ENCODE assay signal across 9 cellular contexts in the genomic region with DNA sequence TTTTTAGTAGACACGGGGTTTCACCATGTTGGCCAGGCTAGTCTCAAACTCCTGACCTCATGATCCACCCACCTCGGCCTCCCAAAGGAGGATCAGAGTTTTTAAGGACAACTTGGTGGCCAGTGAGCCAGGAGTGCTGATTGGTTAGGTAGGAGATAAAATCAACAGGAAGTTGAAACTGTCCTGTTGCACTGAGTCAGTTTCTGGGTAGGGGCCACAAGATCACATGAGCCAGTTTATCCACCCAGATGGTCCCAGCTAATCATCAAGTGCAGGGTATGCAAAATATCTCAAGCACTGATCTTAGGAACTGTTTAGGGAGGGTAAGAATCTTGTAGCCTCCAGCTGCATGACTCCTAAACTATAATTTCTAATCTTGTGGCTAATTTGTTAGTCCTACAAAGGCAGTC. TPM values are rescaled to one million over a fixed set of nuclear protein-coding genes. Genes with fewer than 3 reads are reported as not detected.
"Had no signal": no experiment of that assay in that cellular context is flagged by ENCODE, and none has a peak within 500 bp of the region (broad histone marks: within the 10 kb centered on the region; RNA-seq: fewer than 3 reads in every experiment).

No MANE protein-coding gene starts in this region.

RNA-seq across cellular contexts. Expression of a gene that starts 7.9 kb away (rescaled TPM):
- total RNA-seq: adrenal gland, astrocyte, breast epithelium, epithelial cell of proximal tubule, gastroesophageal sphincter, lung microvascular endothelial cell, right lobe of liver, thoracic aorta, upper lobe of right lung had no signal

RNA-seq across cellular contexts. Expression of a gene that starts 41.7 kb away (rescaled TPM):
- total RNA-seq: epithelial cell of proximal tubule, lung microvascular endothelial cell had no signal
